Comparison of ENCODE assay signal across 8 cellular contexts in genomic region chr3:12287727-12288465, GRCh38. TPM values are rescaled to one million over a fixed set of nuclear protein-coding genes. Genes with fewer than 3 reads are reported as not detected.
DNase-seq lines count a peak whose midpoint lies in the region; ATAC-seq and TF ChIP-seq lines count a peak whose summit lies in the region.

No MANE protein-coding gene starts in this region.

- H3K27me3 ChIP-seq in H7 (ENCODE audit: control insufficient read depth, insufficient read depth, low read length) (peaks cover 54% of the 10 kb centered on the region), left ventricle myocardium inferior (ENCODE audit: low read depth) (no peaks in the 10 kb centered on the region)

- H3K4me1 Mint-ChIP-seq in activated T-helper 2 cell treated with anti-CD3 and anti-CD28 coated beads, Interferon-gamma antibody, Interleukin-2, Interleukin-4, amounts not matched to agents 10 μg/mL and 5 μg/mL and 100 μg/mL, durations not matched to agents 14 hours and 24 hours and 36 hours (ENCODE audit: low read depth), result peaks cover 19% of the 10 kb centered on the region

- intact Hi-C loops in activated T-helper 2 cell treated with anti-CD3 and anti-CD28 coated beads, Interferon-gamma antibody, Interleukin-2, Interleukin-4, amounts not matched to agents 10 μg/mL and 5 μg/mL and 100 μg/mL, durations not matched to agents 14 hours and 24 hours and 36 hours (cut with micrococcal nuclease), result loop anchor here (1.0 to 5.0 kb wide), 6 partner anchors 93 to 194 kb away; partner anchors contain the start of gene TSEN2
- intact Hi-C loops in left ventricle myocardium inferior (cut with micrococcal nuclease), result no loop called here

- peak overlapping the region; percentile 76 for H3K4me3 Mint-ChIP-seq in activated T-helper 2 cell treated with anti-CD3 and anti-CD28 coated beads, Interferon-gamma antibody, Interleukin-2, Interleukin-4, amounts not matched to agents 10 μg/mL and 5 μg/mL and 100 μg/mL, durations not matched to agents 14 hours and 24 hours and 36 hours (ENCODE audit: low read depth)

- H3K9me3 Mint-ChIP-seq in activated T-helper 2 cell treated with anti-CD3 and anti-CD28 coated beads, Interferon-gamma antibody, Interleukin-2, Interleukin-4, amounts not matched to agents 10 μg/mL and 5 μg/mL and 100 μg/mL, durations not matched to agents 14 hours and 24 hours and 36 hours, result no peaks in the 10 kb centered on the region

- peak overlapping the region; percentile 42 for H3K27ac Mint-ChIP-seq in activated T-helper 2 cell treated with anti-CD3 and anti-CD28 coated beads, Interferon-gamma antibody, Interleukin-2, Interleukin-4, amounts not matched to agents 10 μg/mL and 5 μg/mL and 100 μg/mL, durations not matched to agents 14 hours and 24 hours and 36 hours

- ATAC-seq in HG03354 (IDR thresholded peaks at IDR 0.05; ENCODE audit: poor library complexity, severe bottlenecking, unreplicated experiment), result no peak

- H3K36me3 ChIP-seq in H7 (replicated peaks; ENCODE audit: control insufficient read depth, insufficient read depth, low read length), result no peaks in the 10 kb centered on the region
- H3K36me3 ChIP-seq in left ventricle myocardium inferior, result no peaks in the 10 kb centered on the region

- peak overlapping the region; percentile 93 for H3K27ac ChIP-seq in left ventricle myocardium inferior (replicated peaks)

- DNase-seq in AG04449 (ENCODE audit: low read depth, low spot score) (no peak), H7 (peak; percentile 82), left ventricle myocardium inferior (peak; percentile 56), retinal pigment epithelial cell (ENCODE audit: low read depth) (no peak), KG1 (lab: John Stamatoyannopoulos, UW) (no peak), G401 (ENCODE audit: low spot score) (no peak)
- DNase-seq in activated T-helper 2 cell treated with anti-CD3 and anti-CD28 coated beads, Interferon-gamma antibody, Interleukin-2, Interleukin-4, amounts not matched to agents 10 μg/mL and 5 μg/mL and 100 μg/mL, durations not matched to agents 14 hours and 24 hours and 36 hours (ENCODE audit: low spot score), result no peak

- peaks cover 31% of the 10 kb centered on the region for H3K27me3 Mint-ChIP-seq in activated T-helper 2 cell treated with anti-CD3 and anti-CD28 coated beads, Interferon-gamma antibody, Interleukin-2, Interleukin-4, amounts not matched to agents 10 μg/mL and 5 μg/mL and 100 μg/mL, durations not matched to agents 14 hours and 24 hours and 36 hours (ENCODE audit: low read depth)

- peaks cover 47% of the 10 kb centered on the region for H3K4me1 ChIP-seq in left ventricle myocardium inferior

- POLR2A ChIA-PET in AG04449 (lab: Yijun Ruan, JAX), result no interaction called here

- H3K9me3 ChIP-seq in left ventricle myocardium inferior (replicated peaks), result no peaks in the 10 kb centered on the region

- H3K4me3 ChIP-seq in AG04449 (ENCODE audit: low read depth, low read length) (peak overlapping the region; percentile 72), H7 (ENCODE audit: insufficient read depth, low read depth, low read length) (peak overlapping the region; percentile 61), left ventricle myocardium inferior (peak overlapping the region; percentile 93), retinal pigment epithelial cell (ENCODE audit: low read length) (peak overlapping the region; percentile 80)

- CTCF ChIA-PET in AG04449 (lab: Yijun Ruan, JAX), result interaction anchor here (1.0 kb wide), 1 partner anchor 192 kb away, joined by 4 read pairs; no protein-coding TSS in a partner anchor

- TF ChIP-seq CTCF in AG04449 (IDR thresholded peaks at IDR 0.05; ENCODE audit: insufficient read depth, low read length, missing control alignments), result peak; percentile 20
- TF ChIP-seq CTCF in left ventricle myocardium inferior (IDR thresholded peaks at IDR 0.05; ENCODE audit: borderline replicate concordance), result peak; percentile 4
- no peak for TF ChIP-seq CTCF in retinal pigment epithelial cell (conservative IDR thresholded peaks at IDR 0.05; ENCODE audit: low read depth, low read length)

- in situ Hi-C loops in G401 (cut with HindIII; ENCODE audit: low sequenced_read_pairs), result no loop called here

- H3K36me3 Mint-ChIP-seq in activated T-helper 2 cell treated with anti-CD3 and anti-CD28 coated beads, Interferon-gamma antibody, Interleukin-2, Interleukin-4, amounts not matched to agents 10 μg/mL and 5 μg/mL and 100 μg/mL, durations not matched to agents 14 hours and 24 hours and 36 hours (ENCODE audit: low read depth), result no peaks in the 10 kb centered on the region

RNA-seq across cellular contexts. Expression of gene PPARG, which starts 1.0 kb away (rescaled TPM):
- 0.62 and 1.6 TPM in 2 replicates for total RNA-seq in H7 (2014; rRNA removed; shearing (Covaris generic))
- 40.1 and 43.6 TPM in 2 replicates for total RNA-seq in activated T-helper 2 cell treated with anti-CD3 and anti-CD28 coated beads, Interferon-gamma antibody, Interleukin-2, Interleukin-4, amounts not matched to agents 10 μg/mL and 5 μg/mL and 100 μg/mL, durations not matched to agents 14 hours and 24 hours and 36 hours
- total RNA-seq in left ventricle myocardium inferior, result 15.6 TPM
- not detected in 2 replicates for total RNA-seq in G401 (2014; rRNA removed; shearing (Covaris generic))

Comparison
In these comparisons a context has a peak if more than half of its experiments do, and no peak if none do; other contexts are left out.
1. DNase-seq: peak in H7 (single experiment) and left ventricle myocardium inferior (single experiment); none in AG04449 (single experiment), activated T-helper 2 cell treated with anti-CD3 and anti-CD28 coated beads, Interferon-gamma antibody, Interleukin-2, Interleukin-4, amounts not matched to agents 10 μg/mL and 5 μg/mL and 100 μg/mL, durations not matched to agents 14 hours and 24 hours and 36 hours (single experiment), retinal pigment epithelial cell (single experiment), KG1 (single experiment) and G401 (single experiment).
2. Peak in every context shown above with its lines, with median percentiles within 50 percentile points of each other: H3K4me3 ChIP-seq.